In genomic region chr20:14664101-14664500, GRCh38 we compare ENCODE assay signal across 27 cellular contexts.
"Had no signal": no experiment of that assay in that cellular context is flagged by ENCODE, and none has a peak within 500 bp of the region (broad histone marks: within the 10 kb centered on the region; RNA-seq: fewer than 3 reads in every experiment).

No MANE protein-coding gene starts in this region.

- H3K4me1 ChIP-seq: esophagus muscularis mucosa, psoas muscle, spleen, transverse colon, upper lobe of right lung, uterus had no signal

- H3K27me3 ChIP-seq: esophagus muscularis mucosa, neutrophil, sigmoid colon, spleen, transverse colon, upper lobe of right lung, uterus had no signal

- H3K36me3 ChIP-seq: esophagus muscularis mucosa, neutrophil, sigmoid colon, spleen, thoracic aorta, transverse colon, upper lobe of right lung, uterus had no signal

- H3K9me3 ChIP-seq: esophagus muscularis mucosa, mucosa of descending colon, neutrophil, psoas muscle, sigmoid colon, thoracic aorta, transverse colon, upper lobe of right lung, uterus had no signal

- H3K27ac ChIP-seq: esophagus muscularis mucosa, neutrophil, psoas muscle, sigmoid colon, skin epidermis, spleen, thoracic aorta, transverse colon, upper lobe of right lung, uterus had no signal

- ATAC-seq: left lobe of liver; mucosa of descending colon; natural killer cell treated with Interleukin-12 subunit alpha and Interleukin-12 subunit beta and Interleukin-15 and Interleukin-18, amount 100 ng/mL, for 72 hours; psoas muscle; right cardiac atrium; stimulated activated memory B cell treated with anti-CD40 and anti-IgM and Interleukin-4, amounts not matched to agents 10 μg/mL and 1 μg/mL and 100 μg/mL, for 72 hours; stimulated activated naive CD8-positive, alpha-beta T cell treated with anti-CD3 and anti-CD28 coated beads, Interleukin-15, Interleukin-2, amounts not matched to agents 100 U/mL and 50 U/mL, for 24 hours; upper lobe of right lung had no signal

- DNase-seq: cerebellar nuclear complex; effector CD8-positive, alpha-beta T cell; endodermal cell; foreskin melanocyte; hypothalamus; immature natural killer cell; mesenchymal stem cell; mucosa of descending colon; naive B cell; psoas muscle; right cardiac atrium; sigmoid colon; spleen; stimulated activated CD4-positive, alpha-beta T cell treated with anti-CD3 and anti-CD28 coated beads, Interleukin-4, amount 100 ng/mL, for 4 hours; stimulated activated naive CD8-positive, alpha-beta T cell treated with anti-CD3 and anti-CD28 coated beads, Interleukin-15, Interleukin-2, amounts not matched to agents 100 U/mL and 50 U/mL, for 24 hours; substantia nigra; transverse colon; upper lobe of right lung; uterus had no signal

- H3K4me3 ChIP-seq: esophagus muscularis mucosa, lung, mucosa of descending colon, psoas muscle, sigmoid colon, skin epidermis, spleen, thoracic aorta, transverse colon, upper lobe of right lung, uterus had no signal
